ENCODE assay signal across 12 cellular contexts in the genomic region with DNA sequence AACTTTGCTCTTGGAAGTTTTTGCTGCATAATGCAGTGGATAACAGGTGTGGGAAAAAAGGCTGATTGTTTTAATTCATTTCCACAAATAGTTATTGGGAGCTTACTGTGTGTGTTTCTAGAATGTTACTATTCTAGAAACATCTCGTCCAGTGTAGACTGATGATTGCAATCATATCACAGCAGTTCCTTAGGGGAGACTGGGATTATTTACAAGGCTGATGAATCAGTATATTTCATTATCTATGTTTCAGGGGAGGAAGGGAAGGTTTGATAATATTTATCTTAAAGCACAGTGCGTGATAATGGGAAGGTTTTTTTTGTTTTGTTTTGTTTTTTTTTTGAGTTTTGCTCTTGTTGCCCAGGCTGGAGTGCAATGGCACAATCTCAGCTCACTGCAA. TPM values are rescaled to one million over a fixed set of nuclear protein-coding genes. Genes with fewer than 3 reads are reported as not detected.
DNase-seq lines count a peak whose midpoint lies in the region; ATAC-seq and TF ChIP-seq lines count a peak whose summit lies in the region.
"Had no signal": no experiment of that assay in that cellular context is flagged by ENCODE, and none has a peak within 500 bp of the region (broad histone marks: within the 10 kb centered on the region; RNA-seq: fewer than 3 reads in every experiment).

No MANE protein-coding gene starts in this region.

- no peaks in the 10 kb centered on the region for H3K9me3 Mint-ChIP-seq in activated CD8-positive, alpha-beta memory T cell treated with anti-CD3 and anti-CD28 coated beads, Interleukin-2, amount 10 ng/mL, durations not matched to agents 7 days and 5 days (ENCODE audit: low read depth)
- peaks cover 5% of the 10 kb centered on the region; the same call in 1 of the 3 replicates for H3K9me3 Mint-ChIP-seq in GM23338
- no peaks in the 10 kb centered on the region for H3K9me3 Mint-ChIP-seq in activated T-helper 1 cell treated with anti-CD3 and anti-CD28 coated beads, Interleukin-12 subunit alpha, Interleukin-12 subunit beta, Interleukin-2, Interleukin-4 antibody, amounts not matched to agents 30 ng/mL and 10 ng/mL and 1 ng/mL, durations not matched to agents 14 hours and 24 hours and 36 hours
- H3K9me3 Mint-ChIP-seq in natural killer cell treated with Interleukin-12 subunit alpha and Interleukin-12 subunit beta and Interleukin-15 and Interleukin-18, amount 100 ng/mL, for 72 hours, result no peaks in the 10 kb centered on the region

- peaks cover 26% of the 10 kb centered on the region for H3K4me1 Mint-ChIP-seq in activated CD8-positive, alpha-beta memory T cell treated with anti-CD3 and anti-CD28 coated beads, Interleukin-2, amount 10 ng/mL, durations not matched to agents 7 days and 5 days
- peaks cover 34% of the 10 kb centered on the region for H3K4me1 Mint-ChIP-seq in GM23338
- peaks cover 27% of the 10 kb centered on the region for H3K4me1 Mint-ChIP-seq in activated T-helper 1 cell treated with anti-CD3 and anti-CD28 coated beads, Interleukin-12 subunit alpha, Interleukin-12 subunit beta, Interleukin-2, Interleukin-4 antibody, amounts not matched to agents 30 ng/mL and 10 ng/mL and 1 ng/mL, durations not matched to agents 14 hours and 24 hours and 36 hours (ENCODE audit: low read depth)
- peaks cover 26% of the 10 kb centered on the region in 2 donors for H3K4me1 Mint-ChIP-seq in natural killer cell treated with Interleukin-12 subunit alpha and Interleukin-12 subunit beta and Interleukin-15 and Interleukin-18, amount 100 ng/mL, for 72 hours (ENCODE audit: low read depth in 2 of 2)

- H3K27ac Mint-ChIP-seq in activated CD8-positive, alpha-beta memory T cell treated with anti-CD3 and anti-CD28 coated beads, Interleukin-2, amount 10 ng/mL, durations not matched to agents 7 days and 5 days, result no peak overlapping the region
- no peak overlapping the region for H3K27ac Mint-ChIP-seq in GM23338
- peak overlapping the region; percentile 1 for H3K27ac Mint-ChIP-seq in activated T-helper 1 cell treated with anti-CD3 and anti-CD28 coated beads, Interleukin-12 subunit alpha, Interleukin-12 subunit beta, Interleukin-2, Interleukin-4 antibody, amounts not matched to agents 30 ng/mL and 10 ng/mL and 1 ng/mL, durations not matched to agents 14 hours and 24 hours and 36 hours
- H3K27ac Mint-ChIP-seq in natural killer cell treated with Interleukin-12 subunit alpha and Interleukin-12 subunit beta and Interleukin-15 and Interleukin-18, amount 100 ng/mL, for 72 hours, result peak overlapping the region in 1 of 2 donors; percentile 1

- peaks cover 14% of the 10 kb centered on the region for H3K36me3 Mint-ChIP-seq in activated CD8-positive, alpha-beta memory T cell treated with anti-CD3 and anti-CD28 coated beads, Interleukin-2, amount 10 ng/mL, durations not matched to agents 7 days and 5 days
- H3K36me3 Mint-ChIP-seq in GM23338 (ENCODE audit: low read depth), result peaks cover 7% of the 10 kb centered on the region
- peaks cover 2% of the 10 kb centered on the region for H3K36me3 Mint-ChIP-seq in activated T-helper 1 cell treated with anti-CD3 and anti-CD28 coated beads, Interleukin-12 subunit alpha, Interleukin-12 subunit beta, Interleukin-2, Interleukin-4 antibody, amounts not matched to agents 30 ng/mL and 10 ng/mL and 1 ng/mL, durations not matched to agents 14 hours and 24 hours and 36 hours (ENCODE audit: low read depth)
- peaks cover 4% of the 10 kb centered on the region for H3K36me3 Mint-ChIP-seq in natural killer cell treated with Interleukin-12 subunit alpha and Interleukin-12 subunit beta and Interleukin-15 and Interleukin-18, amount 100 ng/mL, for 72 hours

- no peak for ATAC-seq in activated CD8-positive, alpha-beta memory T cell treated with anti-CD3 and anti-CD28 coated beads, Interleukin-2, amount 10 ng/mL, durations not matched to agents 7 days and 5 days
- ATAC-seq in GM23338 (no peak), HG02763 (IDR thresholded peaks at IDR 0.05; ENCODE audit: unreplicated experiment) (no peak), GM19035 (IDR thresholded peaks at IDR 0.05; ENCODE audit: unreplicated experiment) (no peak)
- ATAC-seq in natural killer cell treated with Interleukin-12 subunit alpha and Interleukin-12 subunit beta and Interleukin-15 and Interleukin-18, amount 100 ng/mL, for 72 hours, result no peak
- ATAC-seq: Panc1 had no signal

- H4K20me1 ChIP-seq in GM23338 (replicated peaks; ENCODE audit: insufficient read depth), result peaks cover 34% of the 10 kb centered on the region

- no peak for TF ChIP-seq CTCF in GM23338 (conservative IDR thresholded peaks at IDR 0.05; ENCODE audit: low read depth in 2 of 2)

- peaks cover 9% of the 10 kb centered on the region for H3K27me3 Mint-ChIP-seq in activated CD8-positive, alpha-beta memory T cell treated with anti-CD3 and anti-CD28 coated beads, Interleukin-2, amount 10 ng/mL, durations not matched to agents 7 days and 5 days
- peaks cover 18% of the 10 kb centered on the region for H3K27me3 Mint-ChIP-seq in GM23338 (ENCODE audit: insufficient read depth, low read depth, poor library complexity)
- peaks cover 9% of the 10 kb centered on the region for H3K27me3 Mint-ChIP-seq in activated T-helper 1 cell treated with anti-CD3 and anti-CD28 coated beads, Interleukin-12 subunit alpha, Interleukin-12 subunit beta, Interleukin-2, Interleukin-4 antibody, amounts not matched to agents 30 ng/mL and 10 ng/mL and 1 ng/mL, durations not matched to agents 14 hours and 24 hours and 36 hours (ENCODE audit: insufficient read depth)
- peaks cover 4 to 18% of the 10 kb centered on the region in 2 donors for H3K27me3 Mint-ChIP-seq in natural killer cell treated with Interleukin-12 subunit alpha and Interleukin-12 subunit beta and Interleukin-15 and Interleukin-18, amount 100 ng/mL, for 72 hours

- peak overlapping the region; percentile 25 for H3K4me3 Mint-ChIP-seq in activated CD8-positive, alpha-beta memory T cell treated with anti-CD3 and anti-CD28 coated beads, Interleukin-2, amount 10 ng/mL, durations not matched to agents 7 days and 5 days
- peak overlapping the region; percentile 94 for H3K4me3 Mint-ChIP-seq in GM23338
- H3K4me3 Mint-ChIP-seq in activated T-helper 1 cell treated with anti-CD3 and anti-CD28 coated beads, Interleukin-12 subunit alpha, Interleukin-12 subunit beta, Interleukin-2, Interleukin-4 antibody, amounts not matched to agents 30 ng/mL and 10 ng/mL and 1 ng/mL, durations not matched to agents 14 hours and 24 hours and 36 hours, result peak overlapping the region; percentile 5
- peak overlapping the region; percentile 32 for H3K4me3 Mint-ChIP-seq in natural killer cell treated with Interleukin-12 subunit alpha and Interleukin-12 subunit beta and Interleukin-15 and Interleukin-18, amount 100 ng/mL, for 72 hours

- H3F3A ChIP-seq in GM23338 (replicated peaks; ENCODE audit: low read depth), result no peaks in the 10 kb centered on the region; the same call in 1 of the 2 replicates

- H2AFZ ChIP-seq in GM23338, result no peak overlapping the region

- H3K4me3 ChIP-seq in GM23338, result no peak overlapping the region
- H3K4me3 ChIP-seq: esophagus squamous epithelium had no signal

- no peaks in the 10 kb centered on the region for H3K36me3 ChIP-seq in GM23338 (ENCODE audit: insufficient read depth)
- H3K36me3 ChIP-seq: esophagus squamous epithelium had no signal

- H3K27ac ChIP-seq in GM23338 (ENCODE audit: low read depth), result no peak overlapping the region
- H3K27ac ChIP-seq: esophagus squamous epithelium had no signal

- intact Hi-C loops in activated T-helper 1 cell treated with anti-CD3 and anti-CD28 coated beads, Interleukin-12 subunit alpha, Interleukin-12 subunit beta, Interleukin-2, Interleukin-4 antibody, amounts not matched to agents 30 ng/mL and 10 ng/mL and 1 ng/mL, durations not matched to agents 14 hours and 24 hours and 36 hours (cut with micrococcal nuclease), result loop anchor here (10.0 kb wide), 1 partner anchor 300 kb away; no protein-coding TSS in a partner anchor

- H3K4me2 ChIP-seq in GM23338, result peak overlapping the region; percentile 98

- CTCF ChIA-PET in activated CD8-positive, alpha-beta memory T cell treated with anti-CD3 and anti-CD28 coated beads, Interleukin-2, amount 10 ng/mL, durations not matched to agents 7 days and 5 days (lab: Charles Lee), result interaction anchor here (1.2 kb wide), 1 partner anchor 132 kb away, joined by 3 read pairs; no protein-coding TSS in a partner anchor

- H3K27me3 ChIP-seq in GM23338 (ENCODE audit: insufficient read depth), result peaks cover 13% of the 10 kb centered on the region
- H3K27me3 ChIP-seq: esophagus squamous epithelium had no signal

- DNase-seq in activated CD8-positive, alpha-beta memory T cell treated with anti-CD3 and anti-CD28 coated beads, Interleukin-2, amount 10 ng/mL, durations not matched to agents 7 days and 5 days, result no peak
- no peak for DNase-seq in activated CD8-positive, alpha-beta memory T cell treated with anti-CD3 and anti-CD28 coated beads for 24 hours
- no peak for DNase-seq in GM23338 (ENCODE audit: low spot score)
- no peak for DNase-seq in activated T-helper 1 cell treated with anti-CD3 and anti-CD28 coated beads, Interleukin-12 subunit alpha, Interleukin-12 subunit beta, Interleukin-2, Interleukin-4 antibody, amounts not matched to agents 30 ng/mL and 10 ng/mL and 1 ng/mL, durations not matched to agents 14 hours and 24 hours and 36 hours (ENCODE audit: low spot score)
- no peak for DNase-seq in natural killer cell treated with Interleukin-12 subunit alpha and Interleukin-12 subunit beta and Interleukin-15 and Interleukin-18, amount 100 ng/mL, for 72 hours (ENCODE audit: low spot score)
- DNase-seq in HK-2 (ENCODE audit: unreplicated experiment), result no peak
- DNase-seq: EL, esophagus squamous epithelium, NCI-H2171 had no signal

- peaks cover 67% of the 10 kb centered on the region for H3K79me2 ChIP-seq in GM23338 (replicated peaks; ENCODE audit: insufficient read depth)

- peaks cover 22% of the 10 kb centered on the region for H3K4me1 ChIP-seq in GM23338 (ENCODE audit: insufficient read depth)

- H3K9me2 ChIP-seq in GM23338 (ENCODE audit: insufficient read depth), result no peaks in the 10 kb centered on the region

RNA-seq across cellular contexts. Expression of gene USP13, which starts 2.4 kb away (rescaled TPM):
- total RNA-seq in activated CD8-positive, alpha-beta memory T cell treated with anti-CD3 and anti-CD28 coated beads, Interleukin-2, amount 10 ng/mL, durations not matched to agents 7 days and 5 days, result 10 to 100 TPM in 1 of 2 experiments, 1 to 10 TPM in 1; 9.5 to 13.3 TPM
- 13.2 and 22.7 TPM in 2 replicates for total RNA-seq in GM23338 (2014; rRNA removed; shearing (Covaris generic))
- 8.9 and 9.6 TPM in 2 replicates for polyA plus RNA-seq in GM23338 (2016; fragmentation: Nextera tagmentation; extraction: Ambion mirVana)
- 11.1 and 11.3 TPM in 2 replicates for total RNA-seq in activated T-helper 1 cell treated with anti-CD3 and anti-CD28 coated beads, Interleukin-12 subunit alpha, Interleukin-12 subunit beta, Interleukin-2, Interleukin-4 antibody, amounts not matched to agents 30 ng/mL and 10 ng/mL and 1 ng/mL, durations not matched to agents 14 hours and 24 hours and 36 hours
- 10 to 100 TPM in 1 of 2 donors, 1 to 10 TPM in 1; 6.6 to 14.0 TPM for total RNA-seq in natural killer cell treated with Interleukin-12 subunit alpha and Interleukin-12 subunit beta and Interleukin-15 and Interleukin-18, amount 100 ng/mL, for 72 hours

RNA-seq across cellular contexts. Expression of gene NDUFB5, which starts 50.6 kb away (rescaled TPM):
- 10 to 100 TPM; 83.1 to 97.3 TPM for total RNA-seq in activated CD8-positive, alpha-beta memory T cell treated with anti-CD3 and anti-CD28 coated beads, Interleukin-2, amount 10 ng/mL, durations not matched to agents 7 days and 5 days
- total RNA-seq in GM23338 (2014; rRNA removed; shearing (Covaris generic)), result 65.4 and 74.9 TPM in 2 replicates
- polyA plus RNA-seq in GM23338 (2016; fragmentation: Nextera tagmentation; extraction: Ambion mirVana), result 101 and 113 TPM in 2 replicates
- total RNA-seq in activated T-helper 1 cell treated with anti-CD3 and anti-CD28 coated beads, Interleukin-12 subunit alpha, Interleukin-12 subunit beta, Interleukin-2, Interleukin-4 antibody, amounts not matched to agents 30 ng/mL and 10 ng/mL and 1 ng/mL, durations not matched to agents 14 hours and 24 hours and 36 hours, result 81.5 and 86.1 TPM in 2 replicates
- total RNA-seq in natural killer cell treated with Interleukin-12 subunit alpha and Interleukin-12 subunit beta and Interleukin-15 and Interleukin-18, amount 100 ng/mL, for 72 hours, result 10 to 100 TPM; 63.7 to 69.3 TPM

RNA-seq across cellular contexts. Expression of gene MRPL47, which starts 50.8 kb away (rescaled TPM):
- 10 to 100 TPM; 29.7 to 49.8 TPM for total RNA-seq in activated CD8-positive, alpha-beta memory T cell treated with anti-CD3 and anti-CD28 coated beads, Interleukin-2, amount 10 ng/mL, durations not matched to agents 7 days and 5 days
- 45.5 and 46.7 TPM in 2 replicates for total RNA-seq in GM23338 (2014; rRNA removed; shearing (Covaris generic))
- polyA plus RNA-seq in GM23338 (2016; fragmentation: Nextera tagmentation; extraction: Ambion mirVana), result 212 and 229 TPM in 2 replicates
- 65.1 and 65.5 TPM in 2 replicates for total RNA-seq in activated T-helper 1 cell treated with anti-CD3 and anti-CD28 coated beads, Interleukin-12 subunit alpha, Interleukin-12 subunit beta, Interleukin-2, Interleukin-4 antibody, amounts not matched to agents 30 ng/mL and 10 ng/mL and 1 ng/mL, durations not matched to agents 14 hours and 24 hours and 36 hours
- total RNA-seq in natural killer cell treated with Interleukin-12 subunit alpha and Interleukin-12 subunit beta and Interleukin-15 and Interleukin-18, amount 100 ng/mL, for 72 hours, result 10 to 100 TPM; 38.8 to 42.7 TPM

Comparison
In these comparisons a context has a peak if more than half of its experiments do, and no peak if none do; other contexts are left out.
1. H3K4me3 Mint-ChIP-seq: peak in every context shown above with its lines; median percentile 94 in GM23338; 32 in natural killer cell treated with Interleukin-12 subunit alpha and Interleukin-12 subunit beta and Interleukin-15 and Interleukin-18, amount 100 ng/mL, for 72 hours; 25 in activated CD8-positive, alpha-beta memory T cell treated with anti-CD3 and anti-CD28 coated beads, Interleukin-2, amount 10 ng/mL, durations not matched to agents 7 days and 5 days; 5 in activated T-helper 1 cell treated with anti-CD3 and anti-CD28 coated beads, Interleukin-12 subunit alpha, Interleukin-12 subunit beta, Interleukin-2, Interleukin-4 antibody, amounts not matched to agents 30 ng/mL and 10 ng/mL and 1 ng/mL, durations not matched to agents 14 hours and 24 hours and 36 hours.